In the genomic region with DNA sequence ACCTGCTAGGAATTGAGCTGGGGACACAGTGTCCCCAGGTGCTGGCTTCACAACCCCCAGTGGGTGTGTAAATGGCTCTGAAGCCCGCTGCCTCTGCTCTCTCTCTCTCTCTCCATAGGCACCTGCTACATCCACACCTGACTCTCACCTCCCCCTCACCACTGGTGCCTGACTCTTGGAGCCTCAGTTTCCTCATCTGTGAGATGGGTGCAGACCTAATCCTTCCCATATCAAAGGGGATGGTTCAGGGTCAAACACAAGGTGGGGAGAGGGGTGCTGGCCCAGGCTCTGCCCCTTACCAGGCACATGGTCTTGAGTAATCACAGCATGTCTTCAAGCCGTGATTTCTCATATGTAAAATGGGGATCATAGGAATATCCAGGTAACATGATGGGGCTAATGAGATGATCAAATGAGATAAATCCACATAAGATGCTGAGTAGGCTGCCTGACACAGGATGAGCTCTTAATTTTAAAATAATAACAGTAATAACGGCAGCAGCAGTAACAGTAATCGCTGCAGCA, we compare ENCODE assay signal across 21 cellular contexts. TPM values are rescaled to one million over a fixed set of nuclear protein-coding genes. Genes with fewer than 3 reads are reported as not detected.
"Had no signal": no experiment of that assay in that cellular context is flagged by ENCODE, and none has a peak within 500 bp of the region (broad histone marks: within the 10 kb centered on the region; RNA-seq: fewer than 3 reads in every experiment).

No MANE protein-coding gene starts in this region.

- H3K9me3 ChIP-seq: tibial artery had no signal

- H3K4me3 Mint-ChIP-seq: activated T-cell treated with anti-CD3 and anti-CD28 coated beads, Interleukin-2, amount 50 U/mL, for 72 hours; nephron had no signal

- H3K9me3 Mint-ChIP-seq: activated naive CD4-positive, alpha-beta T cell treated with anti-CD3 and anti-CD28 coated beads, Interleukin-2, amount 50 U/mL, for 72 hours; activated T-cell treated with anti-CD3 and anti-CD28 coated beads, Interleukin-2, amount 50 U/mL, for 72 hours had no signal

- H3K27ac Mint-ChIP-seq: activated naive CD4-positive, alpha-beta T cell treated with anti-CD3 and anti-CD28 coated beads, Interleukin-2, amount 50 U/mL, for 72 hours; activated T-cell treated with anti-CD3 and anti-CD28 coated beads, Interleukin-2, amount 50 U/mL, for 72 hours; nephron; progenitor cell of endocrine pancreas had no signal

- ATAC-seq: activated naive CD4-positive, alpha-beta T cell treated with anti-CD3 and anti-CD28 coated beads, Interleukin-2, amount 50 U/mL, for 72 hours; activated T-cell treated with anti-CD3 and anti-CD28 coated beads, Interleukin-2, amount 50 U/mL, for 72 hours; left colon had no signal

- H3K36me3 ChIP-seq: tibial artery had no signal

- H3K36me3 Mint-ChIP-seq: activated naive CD4-positive, alpha-beta T cell treated with anti-CD3 and anti-CD28 coated beads, Interleukin-2, amount 50 U/mL, for 72 hours had no signal

- H3K27ac ChIP-seq: foreskin keratinocyte, tibial artery had no signal

- H3K4me1 ChIP-seq: foreskin keratinocyte, tibial artery had no signal

- DNase-seq: activated CD4-positive, alpha-beta T cell treated with anti-CD3 and anti-CD28 coated beads, Interleukin-2, amount 50 U/mL, for 1 hour; activated CD4-positive, CD25-positive, alpha-beta regulatory T cell treated with anti-CD3 and anti-CD28 coated beads, Interleukin-2, amount 50 U/mL, for 72 hours; activated effector memory CD4-positive, alpha-beta T cell treated with anti-CD3 and anti-CD28 coated beads, Interleukin-2, amount 50 U/mL, for 16 hours; activated T-cell treated with anti-CD3 and anti-CD28 coated beads, Interleukin-2, amount 50 U/mL, for 72 hours; amniotic stem cell; foreskin keratinocyte; hippocampal formation; islet precursor cell; left colon; stimulated activated CD4-positive, alpha-beta T cell treated with anti-CD3 and anti-CD28 coated beads, Interleukin-12 subunit alpha, Interleukin-12 subunit beta, amount 100 ng/mL, for 4 hours; stimulated activated CD4-positive, alpha-beta T cell treated with anti-CD3 and anti-CD28 coated beads, Interleukin-1b, Interleukin-23, amount 100 ng/mL, for 48 hours; stimulated activated CD8-positive, alpha-beta memory T cell treated with anti-CD3 and anti-CD28 coated beads, Interleukin-4, amount 100 ng/mL, for 48 hours; stimulated activated naive CD4-positive, alpha-beta T cell treated with Interleukin-2 at 50 U/mL for 16 hours; substantia nigra; T1000; tibial artery had no signal

- H3K4me1 Mint-ChIP-seq: nephron had no signal

- H3K4me3 ChIP-seq: lung, tibial artery had no signal

RNA-seq across cellular contexts. Expression of gene TESC, which starts 37.6 kb away (rescaled TPM):
- total RNA-seq: fibroblast of lung, foreskin keratinocyte had no signal
- polyA plus RNA-seq: fibroblast of lung had no signal
